Comparison of ENCODE assay signal across 25 cellular contexts in the genomic region with DNA sequence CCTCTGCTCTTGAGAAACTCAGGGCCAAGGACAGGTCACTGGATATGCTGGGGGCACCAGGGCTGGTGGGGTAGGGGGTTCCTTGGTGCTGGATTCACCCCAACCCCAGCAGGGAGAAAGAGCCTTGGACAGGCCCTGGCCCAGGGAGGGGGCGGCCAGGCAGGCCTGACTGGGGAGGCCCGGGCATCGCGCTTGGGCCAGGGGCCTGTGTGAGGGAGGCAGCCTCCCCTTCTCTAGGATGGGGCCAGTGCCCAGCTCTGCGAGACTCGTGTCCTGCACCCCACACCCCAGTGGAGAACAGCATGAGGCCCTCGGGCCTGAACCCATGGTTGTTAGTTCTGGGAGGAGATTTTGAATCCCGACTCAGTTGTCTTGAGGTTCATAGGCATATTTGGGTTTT.
"Had no signal": no experiment of that assay in that cellular context is flagged by ENCODE, and none has a peak within 500 bp of the region (broad histone marks: within the 10 kb centered on the region; RNA-seq: fewer than 3 reads in every experiment).

No MANE protein-coding gene starts in this region.

- H3K4me1 ChIP-seq: colonic mucosa, esophagus muscularis mucosa, esophagus squamous epithelium, foreskin keratinocyte, gastrocnemius medialis, gastroesophageal sphincter, heart left ventricle, heart right ventricle had no signal

- H3K4me3 Mint-ChIP-seq: dendritic cell treated with granulocyte-macrophage colony-stimulating factor and Interleukin-4, amounts not matched to agents 40 ng/mL and 50 ng/mL, for 4 days; effector memory CD8-positive, alpha-beta T cell; endodermal cell had no signal

- H3K4me3 ChIP-seq: colonic mucosa, coronary artery, dorsolateral prefrontal cortex, esophagus muscularis mucosa, esophagus squamous epithelium, gastrocnemius medialis, gastroesophageal sphincter, heart left ventricle, heart right ventricle had no signal

- H3K36me3 ChIP-seq: colonic mucosa, esophagus muscularis mucosa, esophagus squamous epithelium, gastrocnemius medialis, gastroesophageal sphincter, heart left ventricle, heart right ventricle had no signal

- H3K27ac ChIP-seq: colonic mucosa, coronary artery, dorsolateral prefrontal cortex, epithelial cell of prostate, esophagus muscularis mucosa, esophagus squamous epithelium, foreskin keratinocyte, gastrocnemius medialis, gastroesophageal sphincter, heart left ventricle, heart right ventricle had no signal

- ATAC-seq: effector memory CD8-positive, alpha-beta T cell; esophagus mucosa; foreskin keratinocyte; gastrocnemius medialis; gastroesophageal sphincter; heart left ventricle; heart right ventricle had no signal

- DNase-seq: colonic mucosa; cortex of kidney; dermis blood vessel endothelial cell; dorsolateral prefrontal cortex; effector CD4-positive, alpha-beta T cell; effector CD8-positive, alpha-beta T cell; effector memory CD4-positive, alpha-beta T cell; effector memory CD8-positive, alpha-beta T cell; endodermal cell; erythroblast; esophagus squamous epithelium; foreskin fibroblast; foreskin keratinocyte; foreskin melanocyte; gastrocnemius medialis; glutamatergic neuron; head of caudate nucleus; heart left ventricle; heart right ventricle had no signal

- H3K27me3 ChIP-seq: colonic mucosa, dorsolateral prefrontal cortex, esophagus muscularis mucosa, esophagus squamous epithelium, foreskin keratinocyte, gastrocnemius medialis, gastroesophageal sphincter, heart left ventricle, heart right ventricle had no signal

- H3K27me3 Mint-ChIP-seq: dendritic cell treated with granulocyte-macrophage colony-stimulating factor and Interleukin-4, amounts not matched to agents 40 ng/mL and 50 ng/mL, for 4 days; effector memory CD8-positive, alpha-beta T cell had no signal

- H3K27ac Mint-ChIP-seq: dendritic cell treated with granulocyte-macrophage colony-stimulating factor and Interleukin-4, amounts not matched to agents 40 ng/mL and 50 ng/mL, for 4 days; effector memory CD8-positive, alpha-beta T cell; endodermal cell had no signal

- H3K4me1 Mint-ChIP-seq: endodermal cell had no signal

- H3K9me3 ChIP-seq: colonic mucosa, gastrocnemius medialis had no signal
